In the genomic region with DNA sequence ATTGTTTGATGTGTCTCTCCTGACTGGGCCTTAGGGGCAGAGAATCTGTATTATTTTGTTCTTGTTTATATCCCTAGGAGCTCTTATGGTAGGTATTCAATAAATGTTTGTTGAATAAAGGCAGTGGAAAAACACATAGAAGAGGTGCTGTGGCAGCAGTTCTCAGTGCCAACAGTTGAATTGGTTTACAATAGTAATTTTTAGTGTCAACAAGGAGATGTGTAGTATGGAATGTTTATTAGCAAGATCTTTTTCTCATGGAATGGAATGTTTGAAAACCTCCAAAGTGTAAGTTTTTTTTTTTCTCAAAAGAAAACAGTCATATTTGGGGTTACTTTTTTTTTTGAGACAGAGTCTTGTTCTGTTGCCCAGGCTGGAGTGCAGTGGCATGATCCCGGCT, we compare ENCODE assay signal across 14 cellular contexts. TPM values are rescaled to one million over a fixed set of nuclear protein-coding genes. Genes with fewer than 3 reads are reported as not detected.
A peak's percentile ranks its signal among the peaks of the same experiment; 100 is the strongest.
DNase-seq lines count a peak whose midpoint lies in the region; ATAC-seq and TF ChIP-seq lines count a peak whose summit lies in the region.
"Had no signal": no experiment of that assay in that cellular context is flagged by ENCODE, and none has a peak within 500 bp of the region (broad histone marks: within the 10 kb centered on the region; RNA-seq: fewer than 3 reads in every experiment).

No MANE protein-coding gene starts in this region.

- ATAC-seq in IMR-90 (ENCODE audit: low read depth) (peak; percentile 63), HG02588 (IDR thresholded peaks at IDR 0.05; ENCODE audit: unreplicated experiment) (no peak), GM18502 (IDR thresholded peaks at IDR 0.05; ENCODE audit: poor library complexity, unreplicated experiment) (no peak)
- ATAC-seq in effector memory CD8-positive, alpha-beta T cell (replicated peaks), result no peak
- ATAC-seq: HCT116 had no signal

- H3K27me3 Mint-ChIP-seq in CD8-positive, alpha-beta memory T cell, result no peaks in the 10 kb centered on the region
- H3K27me3 Mint-ChIP-seq in effector memory CD8-positive, alpha-beta T cell, result no peaks in the 10 kb centered on the region
- H3K27me3 Mint-ChIP-seq in progenitor cell of endocrine pancreas, result no peaks in the 10 kb centered on the region
- no peaks in the 10 kb centered on the region for H3K27me3 Mint-ChIP-seq in endodermal cell (ENCODE audit: insufficient read depth)

- POLR2A ChIA-PET in CD8-positive, alpha-beta memory T cell (lab: Charles Lee), result interaction anchor here (1.2 kb wide), 1 partner anchor 27 kb away, joined by 4 read pairs; no protein-coding TSS in a partner anchor
- POLR2A ChIA-PET in IMR-90 (lab: Charles Lee; ENCODE audit: unreplicated experiment), result interaction anchor here (0.7 kb wide), 1 partner anchor 21 kb away, joined by 4 read pairs; no protein-coding TSS in a partner anchor

- H3K36me3 ChIP-seq in CD8-positive, alpha-beta memory T cell (ENCODE audit: insufficient read depth, low read length), result peaks cover 4% of the 10 kb centered on the region
- peaks cover 3% of the 10 kb centered on the region for H3K36me3 ChIP-seq in IMR-90 (ENCODE audit: control insufficient read depth, insufficient read depth, low read length)
- peaks cover 20% of the 10 kb centered on the region for H3K36me3 ChIP-seq in endodermal cell (ENCODE audit: control insufficient read depth, insufficient read depth, low read length)
- H3K36me3 ChIP-seq: colonic mucosa had no signal

- no peak overlapping the region for H2AK9ac ChIP-seq in IMR-90 (replicated peaks; ENCODE audit: low read depth, low read length, poor library complexity)

- no peaks in the 10 kb centered on the region for H3K9me3 Mint-ChIP-seq in CD8-positive, alpha-beta memory T cell
- H3K9me3 Mint-ChIP-seq in effector memory CD8-positive, alpha-beta T cell, result no peaks in the 10 kb centered on the region
- H3K9me3 Mint-ChIP-seq in progenitor cell of endocrine pancreas (ENCODE audit: low read depth) (no peaks in the 10 kb centered on the region), endodermal cell (no peaks in the 10 kb centered on the region)
- H3K9me3 Mint-ChIP-seq: activated T-helper 2 cell treated with anti-CD3 and anti-CD28 coated beads, Interferon-gamma antibody, Interleukin-2, Interleukin-4, amounts not matched to agents 10 μg/mL and 5 μg/mL and 100 μg/mL, durations not matched to agents 14 hours and 24 hours and 36 hours had no signal

- no peaks in the 10 kb centered on the region for H3K27me3 ChIP-seq in CD8-positive, alpha-beta memory T cell (ENCODE audit: insufficient read depth, low read length, poor library complexity, severe bottlenecking)
- H3K27me3 ChIP-seq in IMR-90 (ENCODE audit: control insufficient read depth, insufficient read depth, low read length) (no peaks in the 10 kb centered on the region), endodermal cell (ENCODE audit: control insufficient read depth, insufficient read depth, low read length, poor library complexity, severe bottlenecking) (no peaks in the 10 kb centered on the region)
- H3K27me3 ChIP-seq: colonic mucosa had no signal

- no peak overlapping the region for H2AK5ac ChIP-seq in IMR-90 (ENCODE audit: low read depth, low read length)

- no peak overlapping the region for H3K9ac ChIP-seq in IMR-90 (ENCODE audit: low read depth, low read length)
- H3K9ac ChIP-seq in endodermal cell (ENCODE audit: extremely low read depth, low read length, poor library complexity, severe bottlenecking), result no peak overlapping the region

- no TSS peak for BruUV-seq in IMR-90 (replicated peaks; lab: Mats Ljungman, UMichigan)

- H3K56ac ChIP-seq in IMR-90 (ENCODE audit: extremely low read depth, insufficient read depth, low read length), result no peak overlapping the region

- H2BK15ac ChIP-seq in IMR-90 (ENCODE audit: low read depth, low read length), result no peak overlapping the region

- H4K91ac ChIP-seq in IMR-90 (ENCODE audit: insufficient read depth, low read depth, low read length), result no peak overlapping the region

- TF ChIP-seq RAD21 in IMR-90 (IDR thresholded peaks at IDR 0.05; ENCODE audit: low read length), result no peak

- DNase-seq in CD8-positive, alpha-beta memory T cell, result no peak
- DNase-seq in IMR-90, result no peak
- no peak for DNase-seq in effector memory CD8-positive, alpha-beta T cell
- no peak for DNase-seq in progenitor cell of endocrine pancreas (ENCODE audit: low spot score, unreplicated experiment)
- DNase-seq in endodermal cell, result no peak
- DNase-seq: colonic mucosa, foreskin melanocyte, NCI-H226, RPMI8226, WERI-Rb-1 had no signal

- CTCF ChIA-PET in CD8-positive, alpha-beta memory T cell (lab: Charles Lee), result no interaction called here
- CTCF ChIA-PET in IMR-90 (lab: Yijun Ruan, JAX), result no interaction called here

- H2BK120ac ChIP-seq in IMR-90 (ENCODE audit: low read depth, low read length), result no peak overlapping the region

- dilution Hi-C loops in IMR-90 (cut with HindIII; ENCODE audit: low sequenced_read_pairs, unreplicated experiment), result no loop called here

- intact Hi-C loops in IMR-90 (cut with micrococcal nuclease), result no loop called here

- in situ Hi-C loops in IMR-90 (cut with MboI; ENCODE audit: low sequenced_read_pairs), result no loop called here

- H4K5ac ChIP-seq in IMR-90 (ENCODE audit: low read depth, low read length), result no peak overlapping the region

- peak overlapping the region; percentile 71; the same call in 1 of the 2 replicates for H3K4me2 ChIP-seq in IMR-90 (ENCODE audit: low read depth, low read length)

- peaks cover 43 to 67% of the 10 kb centered on the region in 2 experiments for H3K79me1 ChIP-seq in IMR-90 (ENCODE audit: low read depth in 1 of 2, low read length in 2 of 2)

- H3K4me1 Mint-ChIP-seq in CD8-positive, alpha-beta memory T cell, result peaks cover 43 to 71% (median 71%) of the 10 kb centered on the region in 3 donors
- peaks cover 29 to 55% of the 10 kb centered on the region in 2 donors for H3K4me1 Mint-ChIP-seq in effector memory CD8-positive, alpha-beta T cell (ENCODE audit: low read depth in 2 of 2)
- H3K4me1 Mint-ChIP-seq in progenitor cell of endocrine pancreas (ENCODE audit: low read depth) (peaks cover 1% of the 10 kb centered on the region), endodermal cell (no peaks in the 10 kb centered on the region)

- no peak for TF ChIP-seq POLR2A in IMR-90 (IDR thresholded peaks at IDR 0.05; ENCODE audit: low read depth, low read length)

- H2AFZ ChIP-seq in IMR-90 (replicated peaks; ENCODE audit: low read length, poor library complexity), result no peak overlapping the region

- no peak overlapping the region for H3K4me3 Mint-ChIP-seq in CD8-positive, alpha-beta memory T cell
- H3K4me3 Mint-ChIP-seq in effector memory CD8-positive, alpha-beta T cell, result no peak overlapping the region
- H3K4me3 Mint-ChIP-seq in progenitor cell of endocrine pancreas (ENCODE audit: low read depth), result no peak overlapping the region
- no peak overlapping the region for H3K4me3 Mint-ChIP-seq in endodermal cell

- peaks cover 27% of the 10 kb centered on the region for H3K4me1 ChIP-seq in CD8-positive, alpha-beta memory T cell (ENCODE audit: insufficient read depth, low read length)
- peaks cover 15% of the 10 kb centered on the region for H3K4me1 ChIP-seq in IMR-90 (ENCODE audit: control insufficient read depth, insufficient read depth, low read length)
- no peaks in the 10 kb centered on the region for H3K4me1 ChIP-seq in endodermal cell (ENCODE audit: control insufficient read depth, insufficient read depth, low read length)
- H3K4me1 ChIP-seq: colonic mucosa had no signal

- no peak overlapping the region for H3K4ac ChIP-seq in IMR-90 (ENCODE audit: low read depth, low read length)

- no CpG with 5 or more reads among the region's 1 CpG for WGBS in IMR-90 (ENCODE audit: extremely low coverage in 2 of 2, insufficient read length in 1 of 2), 2 experiments
- WGBS in endodermal cell (ENCODE audit: insufficient coverage in 1 of 2, insufficient read length in 1 of 2), 2 experiments, result 75 to 95% methylated on average over 1 of the region's 1 CpG

- no peak for TF ChIP-seq CTCF in IMR-90 (conservative IDR thresholded peaks at IDR 0.05; ENCODE audit: low read depth, low read length)
- TF ChIP-seq CTCF in progenitor cell of endocrine pancreas (IDR thresholded peaks at IDR 0.05; ENCODE audit: unreplicated experiment), result no peak
- TF ChIP-seq CTCF in endodermal cell (conservative IDR thresholded peaks at IDR 0.05), result no peak

- no peak overlapping the region for H3K27ac ChIP-seq in CD8-positive, alpha-beta memory T cell (ENCODE audit: low read depth, low read length)
- no peak overlapping the region for H3K27ac ChIP-seq in IMR-90 (ENCODE audit: insufficient read depth, low read length)
- no peak overlapping the region for H3K27ac ChIP-seq in endodermal cell (ENCODE audit: low read depth, low read length)
- H3K27ac ChIP-seq: colonic mucosa, WERI-Rb-1 had no signal

- no peak overlapping the region for H3K14ac ChIP-seq in IMR-90 (replicated peaks; ENCODE audit: low read depth, low read length)

- no peak overlapping the region for H4K8ac ChIP-seq in IMR-90 (ENCODE audit: low read depth in 2 of 2, low read length in 2 of 2)

- H3K23ac ChIP-seq in IMR-90 (ENCODE audit: low read depth, low read length), result no peak overlapping the region

- peaks cover 57% of the 10 kb centered on the region for H4K20me1 ChIP-seq in IMR-90 (ENCODE audit: insufficient read depth, low read length)

- no peak overlapping the region for H2BK20ac ChIP-seq in IMR-90 (ENCODE audit: low read depth, low read length)

- no peaks in the 10 kb centered on the region for H3K9me3 ChIP-seq in CD8-positive, alpha-beta memory T cell (ENCODE audit: low read length)
- H3K9me3 ChIP-seq in IMR-90 (ENCODE audit: control insufficient read depth, insufficient read depth, low read length) (no peaks in the 10 kb centered on the region), endodermal cell (ENCODE audit: control insufficient read depth, low read length) (no peaks in the 10 kb centered on the region)
- H3K9me3 ChIP-seq: colonic mucosa had no signal

- peaks cover 0 to 37% (median 0%) of the 10 kb centered on the region in 3 donors for H3K36me3 Mint-ChIP-seq in CD8-positive, alpha-beta memory T cell
- peaks cover 17% of the 10 kb centered on the region for H3K36me3 Mint-ChIP-seq in effector memory CD8-positive, alpha-beta T cell (ENCODE audit: insufficient read depth)
- H3K36me3 Mint-ChIP-seq in progenitor cell of endocrine pancreas (ENCODE audit: insufficient read depth) (peaks cover 18% of the 10 kb centered on the region), endodermal cell (ENCODE audit: low read depth) (peaks cover 21% of the 10 kb centered on the region)

- peaks cover 20% of the 10 kb centered on the region for H3K9me1 ChIP-seq in IMR-90 (ENCODE audit: insufficient read depth, low read length)

- H2BK5ac ChIP-seq in IMR-90 (ENCODE audit: low read depth, low read length, poor library complexity, severe bottlenecking), result peak overlapping the region; percentile 18

- peak overlapping the region in 5 of 8 donors; percentile 30 to 70 (median 62) for H3K27ac Mint-ChIP-seq in CD8-positive, alpha-beta memory T cell
- H3K27ac Mint-ChIP-seq in effector memory CD8-positive, alpha-beta T cell, result peak overlapping the region; percentile 53 to 70
- H3K27ac Mint-ChIP-seq in progenitor cell of endocrine pancreas (peak overlapping the region; percentile 47), endodermal cell (no peak overlapping the region)

- H3K18ac ChIP-seq in IMR-90 (ENCODE audit: low read depth, low read length), result no peak overlapping the region

- H3K4me3 ChIP-seq in CD8-positive, alpha-beta memory T cell (ENCODE audit: low read length), result no peak overlapping the region
- H3K4me3 ChIP-seq in IMR-90 (ENCODE audit: insufficient read depth, low read depth, low read length) (no peak overlapping the region), endodermal cell (ENCODE audit: low read length) (no peak overlapping the region)
- H3K4me3 ChIP-seq: colonic mucosa had no signal

RNA-seq across cellular contexts. Expression of a gene that starts 28.0 kb away (rescaled TPM):
- 100 to 1,000 TPM; 131 to 133 TPM for total RNA-seq in CD8-positive, alpha-beta memory T cell
- polyA plus RNA-seq in CD8-positive, alpha-beta memory T cell, result 19.8 TPM
- total RNA-seq in IMR-90 (2012; rRNA removed) (29.9 and 33.3 TPM in 2 replicates), progenitor cell of endocrine pancreas (189 and 201 TPM in 2 replicates), endodermal cell (10 to 100 TPM; 88.9 to 98.6 TPM)
- 35.2 and 37.1 TPM in 2 replicates for polyA plus RNA-seq in IMR-90 (2012; rRNA removed)
- polyA plus RNA-seq in IMR-90 (2012; cell fraction: cytosol; rRNA removed), result 14.9 and 24.1 TPM in 2 replicates
- 156 and 211 TPM in 2 replicates for polyA plus RNA-seq in IMR-90 (2012; cell fraction: nucleus; rRNA removed; ENCODE audit: low replicate concordance)
- 72.1 TPM for polyA plus RNA-seq in endodermal cell (2013, experiment 1 of 2)
- 63.8 TPM for polyA plus RNA-seq in endodermal cell (2013, experiment 2 of 2)
